8 cellular contexts compared by ENCODE assay signal in genomic region chr3:81302045-81302444, GRCh38.
DNase-seq lines count a peak whose midpoint lies in the region; ATAC-seq and TF ChIP-seq lines count a peak whose summit lies in the region.

No MANE protein-coding gene starts in this region.

- H3K27me3 ChIP-seq in dorsolateral prefrontal cortex = no peaks in the 10 kb centered on the region

- intact Hi-C loops in OCI-LY7 (cut with micrococcal nuclease; ENCODE audit: unreplicated experiment) = no loop called here
- intact Hi-C loops in dorsolateral prefrontal cortex (cut with DNase I) = no loop called here

- H3K4me3 ChIP-seq in OCI-LY7 (ENCODE audit: low read depth, low read length, poor library complexity, severe bottlenecking) = no peak overlapping the region
- H3K4me3 ChIP-seq in dorsolateral prefrontal cortex = no peak overlapping the region

- no peaks in the 10 kb centered on the region for H3K4me1 ChIP-seq in OCI-LY7 (ENCODE audit: insufficient read depth, low read length, poor library complexity, severe bottlenecking)

- POLR2A ChIA-PET in OCI-LY7 (lab: Charles Lee) = interaction anchor here (1.0 kb wide), 1 partner anchor 118 kb away, joined by 3 read pairs; no protein-coding TSS in a partner anchor

- peak; percentile 49 for DNase-seq in NCI-H2107 treated with DMSO at 0.1 percent for 48 hours (lab: John Stamatoyannopoulos, UW; ENCODE audit: unreplicated experiment)
- DNase-seq in NCI-H2107 (lab: John Stamatoyannopoulos, UW) = no peak
- DNase-seq in OCI-LY7 (ENCODE audit: low spot score) = peak; percentile 25
- peak in 4 of 10 donors; percentile 5 to 34 (median 24) for DNase-seq in dorsolateral prefrontal cortex
- peak; percentile 70 for DNase-seq in lung microvascular endothelial cell (ENCODE audit: low read depth in 2 of 2)

- peak; percentile 77 for TF ChIP-seq CTCF in OCI-LY7 (conservative IDR thresholded peaks at IDR 0.05; ENCODE audit: low read length)
- peak; percentile 46 to 79 (median 68) for TF ChIP-seq CTCF in dorsolateral prefrontal cortex (IDR thresholded peaks at IDR 0.05 in 54 of 56, conservative IDR thresholded peaks at IDR 0.05 in 2 of 56; ENCODE audit: low read depth in 1 of 56, partially characterized antibody in 56 of 56)

- ATAC-seq in GM19395 (IDR thresholded peaks at IDR 0.05; ENCODE audit: unreplicated experiment) (peak; percentile 83), HG03442 (IDR thresholded peaks at IDR 0.05; ENCODE audit: unreplicated experiment) (peak; percentile 89), HG03139 (IDR thresholded peaks at IDR 0.05; ENCODE audit: unreplicated experiment) (no peak)

- no peaks in the 10 kb centered on the region for H3K36me3 ChIP-seq in OCI-LY7 (ENCODE audit: insufficient read depth, low read length)

- H2AFZ ChIP-seq in OCI-LY7 (ENCODE audit: low read length) = no peak overlapping the region

- no peaks in the 10 kb centered on the region for H3K79me2 ChIP-seq in OCI-LY7 (ENCODE audit: insufficient read depth, low read depth, low read length)

- H3K27ac ChIP-seq in OCI-LY7 (ENCODE audit: low read depth, low read length, poor library complexity, severe bottlenecking) (no peak overlapping the region), dorsolateral prefrontal cortex (no peak overlapping the region)

- no peak overlapping the region for H3K4me2 ChIP-seq in OCI-LY7 (ENCODE audit: low read length)

- CTCF ChIA-PET in OCI-LY7 (lab: Charles Lee; ENCODE audit: unreplicated experiment) = no interaction called here

- no peaks in the 10 kb centered on the region for H3K9me2 ChIP-seq in OCI-LY7 (ENCODE audit: insufficient read depth, low read length)

- no TSS peak for BruUV-seq in OCI-LY7 (replicated peaks; lab: Mats Ljungman, UMichigan)

- no peaks in the 10 kb centered on the region for H3K9me3 ChIP-seq in OCI-LY7 (ENCODE audit: low read length)

- H4K20me1 ChIP-seq in OCI-LY7 (ENCODE audit: insufficient read depth, low read length) = no peaks in the 10 kb centered on the region
